Comparison of ENCODE assay signal across 10 cellular contexts in the genomic region with DNA sequence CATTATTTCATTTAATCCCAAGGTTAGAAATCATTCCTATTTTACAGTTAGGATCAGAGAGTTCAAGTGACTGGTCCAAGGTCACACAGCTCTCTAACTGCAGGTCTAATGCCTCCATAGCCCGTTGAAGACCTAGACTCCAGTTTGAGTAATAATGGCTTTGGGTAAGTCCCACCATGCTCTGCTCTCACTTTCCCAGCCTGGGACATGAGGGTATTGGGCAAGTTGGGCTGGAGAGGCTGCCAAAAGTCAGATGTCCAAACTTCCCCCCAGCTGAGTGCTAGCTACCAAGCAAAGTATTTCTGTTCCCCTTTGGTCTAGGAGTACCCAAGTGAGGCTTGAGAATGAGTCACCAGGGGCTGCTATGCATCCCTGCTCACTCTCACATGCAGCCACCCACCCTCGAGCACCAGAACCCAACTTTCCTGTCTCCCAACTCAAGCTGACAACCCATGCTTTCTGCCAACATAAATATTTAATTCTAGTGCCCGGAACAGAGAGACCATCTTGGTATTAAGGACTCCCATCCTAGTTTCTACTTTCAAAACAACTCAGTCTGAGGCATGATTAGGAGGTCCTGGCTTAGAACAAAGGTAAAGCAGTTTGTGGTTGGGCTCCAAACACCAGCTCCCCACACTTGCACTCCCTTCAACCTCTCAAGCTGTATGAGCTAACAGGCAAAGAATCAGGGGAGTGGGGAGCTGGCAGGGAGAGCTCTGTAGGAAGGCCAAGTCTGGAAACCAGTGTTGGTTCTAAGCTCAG.
DNase-seq lines count a peak whose midpoint lies in the region; ATAC-seq, FAIRE-seq and TF ChIP-seq lines count a peak whose summit lies in the region.
"Had no signal": no experiment of that assay in that cellular context is flagged by ENCODE, and none has a peak within 500 bp of the region (broad histone marks: within the 10 kb centered on the region; RNA-seq: fewer than 3 reads in every experiment).

No MANE protein-coding gene starts in this region.

- FAIRE-seq in GM12891 (lab: Jason Lieb, UNC) (peak; percentile 41), urothelium cell line (lab: Jason Lieb, UNC) (no peak)

- 37 to 62% (median 46%) methylated on average over 3 of the region's 3 CpGs for WGBS in stomach, 5 donors

- H3K4me1 Mint-ChIP-seq in GM23338: peaks cover 8% of the 10 kb centered on the region
- H3K4me1 Mint-ChIP-seq: central memory CD8-positive, alpha-beta T cell had no signal

- H3K27ac ChIP-seq in GM23338 (ENCODE audit: low read depth) (no peak overlapping the region), stomach (no peak overlapping the region)
- H3K27ac ChIP-seq: PC-9 had no signal

- H3K9me3 ChIP-seq in stomach: no peaks in the 10 kb centered on the region

- ATAC-seq in GM23338: peak; percentile 46

- no peak overlapping the region for H3K27ac Mint-ChIP-seq in GM23338

- H3K9me2 ChIP-seq in GM23338 (ENCODE audit: insufficient read depth): no peaks in the 10 kb centered on the region

- H3K27me3 ChIP-seq in GM23338 (ENCODE audit: insufficient read depth) (no peaks in the 10 kb centered on the region), kidney epithelial cell (ENCODE audit: control insufficient read depth, insufficient read depth, low read length) (no peaks in the 10 kb centered on the region), stomach (no peaks in the 10 kb centered on the region)

- no peak for TF ChIP-seq CTCF in GM23338 (conservative IDR thresholded peaks at IDR 0.05; ENCODE audit: low read depth in 2 of 2)
- no peak for TF ChIP-seq CTCF in kidney epithelial cell (IDR thresholded peaks at IDR 0.05; ENCODE audit: insufficient read depth, low read length, poor library complexity, severe bottlenecking)
- no peak for TF ChIP-seq CTCF in stomach (IDR thresholded peaks at IDR 0.05)

- peaks cover 2% of the 10 kb centered on the region; the same call in 2 of the 3 replicates for H3K9me3 Mint-ChIP-seq in GM23338
- H3K9me3 Mint-ChIP-seq: central memory CD8-positive, alpha-beta T cell had no signal

- no peak for TF ChIP-seq EP300 in stomach (IDR thresholded peaks at IDR 0.05)

- H4K20me1 ChIP-seq in GM23338 (replicated peaks; ENCODE audit: insufficient read depth): no peaks in the 10 kb centered on the region

- H3K4me2 ChIP-seq in GM23338: no peak overlapping the region
- H3K4me2 ChIP-seq: PC-9 had no signal

- peaks cover 3% of the 10 kb centered on the region for H3K27me3 Mint-ChIP-seq in GM23338 (ENCODE audit: insufficient read depth, low read depth, poor library complexity)
- H3K27me3 Mint-ChIP-seq: central memory CD8-positive, alpha-beta T cell had no signal

- no peaks in the 10 kb centered on the region for H3K79me2 ChIP-seq in GM23338 (replicated peaks; ENCODE audit: insufficient read depth)

- DNase-seq in GM12891 (ENCODE audit: insufficient read length, low spot score) (peak; percentile 9), GM23338 (ENCODE audit: low spot score) (no peak), LHCN-M2 (ENCODE audit: low read depth) (peak; percentile 10), kidney epithelial cell (ENCODE audit: low read depth) (peak; percentile 77), NCI-H526 (lab: John Stamatoyannopoulos, UW) (no peak), NK-92 (lab: John Stamatoyannopoulos, UW; ENCODE audit: unreplicated experiment) (no peak), urothelium cell line (ENCODE audit: low spot score) (no peak), stomach (no peak)

- H3K4me3 Mint-ChIP-seq in GM23338: no peak overlapping the region
- H3K4me3 Mint-ChIP-seq: central memory CD8-positive, alpha-beta T cell had no signal

- H3K36me3 ChIP-seq in GM23338 (ENCODE audit: insufficient read depth): no peaks in the 10 kb centered on the region
- no peaks in the 10 kb centered on the region for H3K36me3 ChIP-seq in kidney epithelial cell (ENCODE audit: control insufficient read depth, insufficient read depth, low read length)
- no peaks in the 10 kb centered on the region for H3K36me3 ChIP-seq in stomach

- peaks cover 3% of the 10 kb centered on the region; the same call in 2 of the 3 replicates for H3K36me3 Mint-ChIP-seq in GM23338 (ENCODE audit: low read depth)

- no peak overlapping the region for H2AFZ ChIP-seq in GM23338
- H2AFZ ChIP-seq: PC-9 had no signal

- H3F3A ChIP-seq in GM23338 (replicated peaks; ENCODE audit: low read depth): no peaks in the 10 kb centered on the region

- no peak for TF ChIP-seq POLR2A in GM12891 (IDR thresholded peaks at IDR 0.05; ENCODE audit: low read depth, low read length)
- no peak for TF ChIP-seq POLR2A in stomach (IDR thresholded peaks at IDR 0.05)

- intact Hi-C loops in stomach (cut with DNase I; ENCODE audit: low total_unique reads): no loop called here

- peaks cover 7% of the 10 kb centered on the region; the same call in 1 of the 2 replicates for H3K4me1 ChIP-seq in GM23338 (ENCODE audit: insufficient read depth)
- H3K4me1 ChIP-seq in stomach: peaks cover 0 to 7% (median 0%) of the 10 kb centered on the region in 4 donors

- H3K4me3 ChIP-seq in GM23338: no peak overlapping the region
- H3K4me3 ChIP-seq in kidney epithelial cell (ENCODE audit: low read depth, low read length): no peak overlapping the region
- H3K4me3 ChIP-seq in stomach: no peak overlapping the region
- H3K4me3 ChIP-seq: PC-9 had no signal

TF ChIP-seq in GM12891, 5 proteins besides CTCF, POLR2A, EP300 and RAD21:
- TF ChIP-seq TAF1 (IDR thresholded peaks at IDR 0.05; ENCODE audit: low read depth, low read length): no peak
- peak; percentile 72 for TF ChIP-seq SPI1 (IDR thresholded peaks at IDR 0.05; ENCODE audit: low read depth, low read length)
- TF ChIP-seq POLR2AphosphoS5 (IDR thresholded peaks at IDR 0.05; ENCODE audit: low read depth, low read length): no peak
- no peak for TF ChIP-seq PAX5 (IDR thresholded peaks at IDR 0.05; ENCODE audit: insufficient read depth, low read length, severe bottlenecking)

TF ChIP-seq in GM23338, 12 proteins besides CTCF, POLR2A, EP300 and RAD21 (continues in another document):
- TF ChIP-seq EZH2 (IDR thresholded peaks at IDR 0.05; ENCODE audit: low read depth, unreplicated experiment): no peak
- TF ChIP-seq, protein P1, sequence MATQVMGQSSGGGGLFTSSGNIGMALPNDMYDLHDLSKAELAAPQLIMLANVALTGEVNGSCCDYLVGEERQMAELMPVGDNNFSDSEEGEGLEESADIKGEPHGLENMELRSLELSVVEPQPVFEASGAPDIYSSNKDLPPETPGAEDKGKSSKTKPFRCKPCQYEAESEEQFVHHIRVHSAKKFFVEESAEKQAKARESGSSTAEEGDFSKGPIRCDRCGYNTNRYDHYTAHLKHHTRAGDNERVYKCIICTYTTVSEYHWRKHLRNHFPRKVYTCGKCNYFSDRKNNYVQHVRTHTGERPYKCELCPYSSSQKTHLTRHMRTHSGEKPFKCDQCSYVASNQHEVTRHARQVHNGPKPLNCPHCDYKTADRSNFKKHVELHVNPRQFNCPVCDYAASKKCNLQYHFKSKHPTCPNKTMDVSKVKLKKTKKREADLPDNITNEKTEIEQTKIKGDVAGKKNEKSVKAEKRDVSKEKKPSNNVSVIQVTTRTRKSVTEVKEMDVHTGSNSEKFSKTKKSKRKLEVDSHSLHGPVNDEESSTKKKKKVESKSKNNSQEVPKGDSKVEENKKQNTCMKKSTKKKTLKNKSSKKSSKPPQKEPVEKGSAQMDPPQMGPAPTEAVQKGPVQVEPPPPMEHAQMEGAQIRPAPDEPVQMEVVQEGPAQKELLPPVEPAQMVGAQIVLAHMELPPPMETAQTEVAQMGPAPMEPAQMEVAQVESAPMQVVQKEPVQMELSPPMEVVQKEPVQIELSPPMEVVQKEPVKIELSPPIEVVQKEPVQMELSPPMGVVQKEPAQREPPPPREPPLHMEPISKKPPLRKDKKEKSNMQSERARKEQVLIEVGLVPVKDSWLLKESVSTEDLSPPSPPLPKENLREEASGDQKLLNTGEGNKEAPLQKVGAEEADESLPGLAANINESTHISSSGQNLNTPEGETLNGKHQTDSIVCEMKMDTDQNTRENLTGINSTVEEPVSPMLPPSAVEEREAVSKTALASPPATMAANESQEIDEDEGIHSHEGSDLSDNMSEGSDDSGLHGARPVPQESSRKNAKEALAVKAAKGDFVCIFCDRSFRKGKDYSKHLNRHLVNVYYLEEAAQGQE (IDR thresholded peaks at IDR 0.05; ENCODE audit: unreplicated experiment): no peak
- TF ChIP-seq ZNF331 (CRISPR knock-in tag; IDR thresholded peaks at IDR 0.05; ENCODE audit: low read depth): no peak
- TF ChIP-seq ZNF114 (CRISPR knock-in tag; IDR thresholded peaks at IDR 0.05): no peak
- TF ChIP-seq, protein P2, sequence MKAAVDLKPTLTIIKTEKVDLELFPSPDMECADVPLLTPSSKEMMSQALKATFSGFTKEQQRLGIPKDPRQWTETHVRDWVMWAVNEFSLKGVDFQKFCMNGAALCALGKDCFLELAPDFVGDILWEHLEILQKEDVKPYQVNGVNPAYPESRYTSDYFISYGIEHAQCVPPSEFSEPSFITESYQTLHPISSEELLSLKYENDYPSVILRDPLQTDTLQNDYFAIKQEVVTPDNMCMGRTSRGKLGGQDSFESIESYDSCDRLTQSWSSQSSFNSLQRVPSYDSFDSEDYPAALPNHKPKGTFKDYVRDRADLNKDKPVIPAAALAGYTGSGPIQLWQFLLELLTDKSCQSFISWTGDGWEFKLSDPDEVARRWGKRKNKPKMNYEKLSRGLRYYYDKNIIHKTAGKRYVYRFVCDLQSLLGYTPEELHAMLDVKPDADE (IDR thresholded peaks at IDR 0.05): no peak
- TF ChIP-seq EZH2phosphoT487 (IDR thresholded peaks at IDR 0.05; ENCODE audit: unreplicated experiment): no peak

Comparison
In these comparisons a context has a peak if more than half of its experiments do, and no peak if none do; other contexts are left out.
1. DNase-seq: peak in GM12891 (single experiment), LHCN-M2 (single experiment) and kidney epithelial cell (single experiment); none in GM23338 (single experiment), NCI-H526 (0 of 2), NK-92 (single experiment), urothelium cell line (single experiment) and stomach (single experiment).